ENCODE assay signal across 14 cellular contexts in genomic region chr2:12761109-12761508, GRCh38. TPM values are rescaled to one million over a fixed set of nuclear protein-coding genes. Genes with fewer than 3 reads are reported as not detected.
A peak's percentile ranks its signal among the peaks of the same experiment; 100 is the strongest.
DNase-seq lines count a peak whose midpoint lies in the region; ATAC-seq, FAIRE-seq and TF ChIP-seq lines count a peak whose summit lies in the region.
"Had no signal": no experiment of that assay in that cellular context is flagged by ENCODE, and none has a peak within 500 bp of the region (broad histone marks: within the 10 kb centered on the region; RNA-seq: fewer than 3 reads in every experiment).

No MANE protein-coding gene starts in this region.

- H3K36me3 ChIP-seq in IMR-90 (ENCODE audit: control insufficient read depth, insufficient read depth, low read length) (no peaks in the 10 kb centered on the region), astrocyte (ENCODE audit: insufficient read depth, low read length) (no peaks in the 10 kb centered on the region)

- H2BK15ac ChIP-seq in IMR-90 (ENCODE audit: low read depth, low read length) = peak overlapping the region; percentile 78; the same call in 1 of the 3 replicates

- no peak for TF ChIP-seq POLR2A in IMR-90 (IDR thresholded peaks at IDR 0.05; ENCODE audit: low read depth, low read length)

- H3K4me1 Mint-ChIP-seq in activated naive CD4-positive, alpha-beta T cell treated with anti-CD3 and anti-CD28 coated beads, Interleukin-2, amount 50 U/mL, for 24 hours = peaks cover 13% of the 10 kb centered on the region
- H3K4me1 Mint-ChIP-seq in astrocyte (ENCODE audit: low read depth, unreplicated experiment) = peaks cover 35% of the 10 kb centered on the region
- H3K4me1 Mint-ChIP-seq in activated T-helper 1 cell treated with anti-CD3 and anti-CD28 coated beads, Interleukin-12 subunit alpha, Interleukin-12 subunit beta, Interleukin-2, Interleukin-4 antibody, amounts not matched to agents 30 ng/mL and 10 ng/mL and 1 ng/mL, durations not matched to agents 14 hours and 24 hours and 36 hours (ENCODE audit: low read depth) = no peaks in the 10 kb centered on the region
- H3K4me1 Mint-ChIP-seq: B cell had no signal

- peak overlapping the region; percentile 68; the same call in 1 of the 2 replicates for H3K14ac ChIP-seq in IMR-90 (replicated peaks; ENCODE audit: low read depth, low read length)

- H3K9me3 ChIP-seq in IMR-90 (ENCODE audit: control insufficient read depth, insufficient read depth, low read length) (no peaks in the 10 kb centered on the region; the same call in 1 of the 2 replicates), astrocyte (ENCODE audit: insufficient read depth, low read depth, low read length) (no peaks in the 10 kb centered on the region)
- H3K9me3 ChIP-seq: Caco-2 had no signal

- DNase-seq in activated naive CD4-positive, alpha-beta T cell treated with anti-CD3 and anti-CD28 coated beads, Interleukin-2, amount 50 U/mL, for 16 hours = no peak
- no peak for DNase-seq in IMR-90
- no peak for DNase-seq in astrocyte (ENCODE audit: low read depth)
- DNase-seq in activated T-helper 1 cell treated with anti-CD3 and anti-CD28 coated beads, Interleukin-12 subunit alpha, Interleukin-12 subunit beta, Interleukin-2, Interleukin-4 antibody, amounts not matched to agents 30 ng/mL and 10 ng/mL and 1 ng/mL, durations not matched to agents 14 hours and 24 hours and 36 hours (ENCODE audit: low spot score) = no peak
- DNase-seq in NCI-H128 (lab: John Stamatoyannopoulos, UW; ENCODE audit: unreplicated experiment) = no peak
- DNase-seq in dermis blood vessel endothelial cell = no peak
- DNase-seq: C1 segment of cervical spinal cord; Caco-2; CD8-positive, alpha-beta T cell; HCEC 1CT had no signal

- no peak overlapping the region for H3K4me3 ChIP-seq in IMR-90 (ENCODE audit: insufficient read depth, low read depth, low read length)
- no peak overlapping the region for H3K4me3 ChIP-seq in astrocyte (ENCODE audit: insufficient read depth, low read depth, low read length)

- no peaks in the 10 kb centered on the region for H3K36me3 Mint-ChIP-seq in activated naive CD4-positive, alpha-beta T cell treated with anti-CD3 and anti-CD28 coated beads, Interleukin-2, amount 50 U/mL, for 24 hours
- peaks cover 1% of the 10 kb centered on the region for H3K36me3 Mint-ChIP-seq in astrocyte (ENCODE audit: low read depth, unreplicated experiment)
- no peaks in the 10 kb centered on the region for H3K36me3 Mint-ChIP-seq in activated T-helper 1 cell treated with anti-CD3 and anti-CD28 coated beads, Interleukin-12 subunit alpha, Interleukin-12 subunit beta, Interleukin-2, Interleukin-4 antibody, amounts not matched to agents 30 ng/mL and 10 ng/mL and 1 ng/mL, durations not matched to agents 14 hours and 24 hours and 36 hours (ENCODE audit: low read depth)
- H3K36me3 Mint-ChIP-seq: CD8-positive, alpha-beta T cell had no signal

- H2AK5ac ChIP-seq in IMR-90 (ENCODE audit: low read depth, low read length) = peak overlapping the region; percentile 69; the same call in 1 of the 2 replicates

- WGBS in IMR-90 (ENCODE audit: extremely low coverage in 2 of 2, insufficient read length in 1 of 2), 2 experiments = no CpG with 5 or more reads among the region's 6 CpGs

- H3K4me2 ChIP-seq in IMR-90 (ENCODE audit: low read depth, low read length) (no peak overlapping the region), astrocyte (ENCODE audit: low read length) (no peak overlapping the region)

- no peak overlapping the region; the same call in 1 of the 2 replicates for H4K5ac ChIP-seq in IMR-90 (ENCODE audit: low read depth, low read length)

- H2BK5ac ChIP-seq in IMR-90 (ENCODE audit: low read depth, low read length, poor library complexity, severe bottlenecking) = no peak overlapping the region

- intact Hi-C loops in IMR-90 (cut with micrococcal nuclease) = no loop called here
- intact Hi-C loops in activated T-helper 1 cell treated with anti-CD3 and anti-CD28 coated beads, Interleukin-12 subunit alpha, Interleukin-12 subunit beta, Interleukin-2, Interleukin-4 antibody, amounts not matched to agents 30 ng/mL and 10 ng/mL and 1 ng/mL, durations not matched to agents 14 hours and 24 hours and 36 hours (cut with micrococcal nuclease) = no loop called here

- H2BK120ac ChIP-seq in IMR-90 (ENCODE audit: low read depth, low read length) = peak overlapping the region; percentile 69; the same call in 1 of the 2 replicates

- POLR2A ChIA-PET in IMR-90 (lab: Charles Lee; ENCODE audit: unreplicated experiment) = no interaction called here

- peaks cover 3% of the 10 kb centered on the region; the same call in 1 of the 2 replicates for H4K20me1 ChIP-seq in IMR-90 (ENCODE audit: insufficient read depth, low read length)
- no peaks in the 10 kb centered on the region for H4K20me1 ChIP-seq in astrocyte (ENCODE audit: insufficient read depth, low read length)

- no peaks in the 10 kb centered on the region for H3K79me2 ChIP-seq in astrocyte (ENCODE audit: insufficient read depth, low read length)

- H3K27ac ChIP-seq in IMR-90 (ENCODE audit: insufficient read depth, low read length) (no peak overlapping the region), astrocyte (ENCODE audit: low read depth, low read length) (no peak overlapping the region)

- no peaks in the 10 kb centered on the region for H3K9me3 Mint-ChIP-seq in activated naive CD4-positive, alpha-beta T cell treated with anti-CD3 and anti-CD28 coated beads, Interleukin-2, amount 50 U/mL, for 24 hours
- peaks cover 10% of the 10 kb centered on the region for H3K9me3 Mint-ChIP-seq in astrocyte (ENCODE audit: unreplicated experiment)
- H3K9me3 Mint-ChIP-seq in activated T-helper 1 cell treated with anti-CD3 and anti-CD28 coated beads, Interleukin-12 subunit alpha, Interleukin-12 subunit beta, Interleukin-2, Interleukin-4 antibody, amounts not matched to agents 30 ng/mL and 10 ng/mL and 1 ng/mL, durations not matched to agents 14 hours and 24 hours and 36 hours = no peaks in the 10 kb centered on the region
- H3K9me3 Mint-ChIP-seq: CD8-positive, alpha-beta T cell had no signal

- no peak overlapping the region for H3K56ac ChIP-seq in IMR-90 (ENCODE audit: extremely low read depth, insufficient read depth, low read length)

- no peak overlapping the region for H4K8ac ChIP-seq in IMR-90 (ENCODE audit: low read depth in 2 of 2, low read length in 2 of 2)

- no peak overlapping the region for H4K91ac ChIP-seq in IMR-90 (ENCODE audit: insufficient read depth, low read depth, low read length)

- H3K4me1 ChIP-seq in IMR-90 (ENCODE audit: control insufficient read depth, insufficient read depth, low read length) (peaks cover 10% of the 10 kb centered on the region), astrocyte (ENCODE audit: insufficient read depth, low read length) (peaks cover 29% of the 10 kb centered on the region)
- H3K4me1 ChIP-seq: Caco-2 had no signal

- H2AK9ac ChIP-seq in IMR-90 (replicated peaks; ENCODE audit: low read depth, low read length, poor library complexity) = no peak overlapping the region

- H3K23ac ChIP-seq in IMR-90 (ENCODE audit: low read depth, low read length) = no peak overlapping the region

- TF ChIP-seq CTCF in IMR-90 (conservative IDR thresholded peaks at IDR 0.05; ENCODE audit: low read depth, low read length) (no peak), astrocyte (IDR thresholded peaks at IDR 0.05; ENCODE audit: insufficient read depth, low read depth, low read length) (no peak)

- H3K9ac ChIP-seq in IMR-90 (ENCODE audit: low read depth, low read length) = no peak overlapping the region
- H3K9ac ChIP-seq in astrocyte (ENCODE audit: low read length) = no peak overlapping the region

- H3K4ac ChIP-seq in IMR-90 (ENCODE audit: low read depth, low read length) = peak overlapping the region; percentile 59; the same call in 1 of the 2 replicates

- CTCF ChIA-PET in IMR-90 (lab: Yijun Ruan, JAX) = interaction anchor here (1.0 kb wide), 1 partner anchor 9 kb away, joined by 3 read pairs; no protein-coding TSS in a partner anchor

- no peaks in the 10 kb centered on the region for H3K27me3 Mint-ChIP-seq in activated naive CD4-positive, alpha-beta T cell treated with anti-CD3 and anti-CD28 coated beads, Interleukin-2, amount 50 U/mL, for 24 hours
- H3K27me3 Mint-ChIP-seq in astrocyte (ENCODE audit: low read depth, unreplicated experiment) = no peaks in the 10 kb centered on the region
- peaks cover 28% of the 10 kb centered on the region for H3K27me3 Mint-ChIP-seq in activated T-helper 1 cell treated with anti-CD3 and anti-CD28 coated beads, Interleukin-12 subunit alpha, Interleukin-12 subunit beta, Interleukin-2, Interleukin-4 antibody, amounts not matched to agents 30 ng/mL and 10 ng/mL and 1 ng/mL, durations not matched to agents 14 hours and 24 hours and 36 hours (ENCODE audit: insufficient read depth)

- H2BK20ac ChIP-seq in IMR-90 (ENCODE audit: low read depth, low read length) = peak overlapping the region; percentile 61; the same call in 1 of the 2 replicates

- H2AFZ ChIP-seq in IMR-90 (replicated peaks; ENCODE audit: low read length, poor library complexity) (no peak overlapping the region), astrocyte (ENCODE audit: low read depth, low read length) (no peak overlapping the region)

- H3K9me1 ChIP-seq in IMR-90 (ENCODE audit: insufficient read depth, low read length) = peaks cover 5% of the 10 kb centered on the region

- H3K27ac Mint-ChIP-seq in activated naive CD4-positive, alpha-beta T cell treated with anti-CD3 and anti-CD28 coated beads, Interleukin-2, amount 50 U/mL, for 24 hours = peak overlapping the region; percentile 25
- H3K27ac Mint-ChIP-seq in astrocyte (ENCODE audit: unreplicated experiment) = no peak overlapping the region
- no peak overlapping the region for H3K27ac Mint-ChIP-seq in activated T-helper 1 cell treated with anti-CD3 and anti-CD28 coated beads, Interleukin-12 subunit alpha, Interleukin-12 subunit beta, Interleukin-2, Interleukin-4 antibody, amounts not matched to agents 30 ng/mL and 10 ng/mL and 1 ng/mL, durations not matched to agents 14 hours and 24 hours and 36 hours
- H3K27ac Mint-ChIP-seq: B cell; CD8-positive, alpha-beta T cell had no signal

- FAIRE-seq in astrocyte (lab: Jason Lieb, UNC) = peak; percentile 43
- FAIRE-seq: HepG2, HTR-8/SVneo had no signal

- in situ Hi-C loops in IMR-90 (cut with MboI; ENCODE audit: low sequenced_read_pairs) = no loop called here

- H3K4me3 Mint-ChIP-seq in activated naive CD4-positive, alpha-beta T cell treated with anti-CD3 and anti-CD28 coated beads, Interleukin-2, amount 50 U/mL, for 24 hours = no peak overlapping the region
- no peak overlapping the region for H3K4me3 Mint-ChIP-seq in astrocyte (ENCODE audit: unreplicated experiment)
- H3K4me3 Mint-ChIP-seq in activated T-helper 1 cell treated with anti-CD3 and anti-CD28 coated beads, Interleukin-12 subunit alpha, Interleukin-12 subunit beta, Interleukin-2, Interleukin-4 antibody, amounts not matched to agents 30 ng/mL and 10 ng/mL and 1 ng/mL, durations not matched to agents 14 hours and 24 hours and 36 hours = no peak overlapping the region
- H3K4me3 Mint-ChIP-seq: B cell; CD8-positive, alpha-beta T cell had no signal

- H3K18ac ChIP-seq in IMR-90 (ENCODE audit: low read depth, low read length) = no peak overlapping the region; the same call in 1 of the 2 replicates

- TF ChIP-seq RAD21 in IMR-90 (IDR thresholded peaks at IDR 0.05; ENCODE audit: low read length) = no peak

- BruUV-seq in IMR-90 (replicated peaks; lab: Mats Ljungman, UMichigan) = no TSS peak

- dilution Hi-C loops in IMR-90 (cut with HindIII; ENCODE audit: low sequenced_read_pairs, unreplicated experiment) = no loop called here

- H3K79me1 ChIP-seq in IMR-90 (ENCODE audit: low read depth in 1 of 2, low read length in 2 of 2) = no peaks in the 10 kb centered on the region

- no peak for ATAC-seq in IMR-90 (ENCODE audit: low read depth)
- ATAC-seq: CD8-positive, alpha-beta T cell; HepG2 had no signal

- H3K27me3 ChIP-seq in IMR-90 (ENCODE audit: control insufficient read depth, insufficient read depth, low read length) (no peaks in the 10 kb centered on the region), astrocyte (ENCODE audit: insufficient read depth, low read length) (no peaks in the 10 kb centered on the region)

RNA-seq across cellular contexts. Expression of gene TRIB2, which starts 44.4 kb away (rescaled TPM):
- total RNA-seq in IMR-90 (2012; rRNA removed) = 12.7 and 16.1 TPM in 2 replicates
- polyA plus RNA-seq in IMR-90 (2012; rRNA removed) = 10.7 and 12.0 TPM in 2 replicates
- polyA plus RNA-seq in IMR-90 (2012; cell fraction: cytosol; rRNA removed) = 8.4 and 17.9 TPM in 2 replicates
- 30.1 and 46.8 TPM in 2 replicates for polyA plus RNA-seq in IMR-90 (2012; cell fraction: nucleus; rRNA removed; ENCODE audit: low replicate concordance)
- 22.6 and 28.6 TPM in 2 replicates for total RNA-seq in astrocyte
- total RNA-seq in activated T-helper 1 cell treated with anti-CD3 and anti-CD28 coated beads, Interleukin-12 subunit alpha, Interleukin-12 subunit beta, Interleukin-2, Interleukin-4 antibody, amounts not matched to agents 30 ng/mL and 10 ng/mL and 1 ng/mL, durations not matched to agents 14 hours and 24 hours and 36 hours = 6.3 TPM in 2 replicates
- 73.6 and 141 TPM in 2 replicates for total RNA-seq in dermis blood vessel endothelial cell
